In the genomic region with DNA sequence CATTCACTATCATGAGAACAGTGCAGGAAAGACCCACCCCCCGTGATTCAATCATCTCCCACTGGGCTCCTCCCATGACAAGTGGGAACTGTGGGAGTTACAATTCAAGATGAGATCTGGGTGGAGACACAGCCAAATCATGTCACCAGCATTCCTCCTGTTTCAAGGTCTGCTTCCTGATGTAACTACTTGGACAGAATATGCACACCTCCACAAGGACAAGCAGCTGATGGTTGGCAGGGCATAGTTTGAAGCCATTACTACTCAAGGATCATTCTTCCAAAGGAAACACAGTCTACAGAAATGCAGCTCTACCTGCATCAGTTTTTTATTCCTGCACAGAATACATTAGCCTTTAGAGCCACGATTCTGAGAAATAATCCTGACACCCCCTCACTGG, we compare ENCODE assay signal across 22 cellular contexts. TPM values are rescaled to one million over a fixed set of nuclear protein-coding genes. Genes with fewer than 3 reads are reported as not detected.
DNase-seq lines count a peak whose midpoint lies in the region; FAIRE-seq and TF ChIP-seq lines count a peak whose summit lies in the region.
"Had no signal": no experiment of that assay in that cellular context is flagged by ENCODE, and none has a peak within 500 bp of the region (broad histone marks: within the 10 kb centered on the region; RNA-seq: fewer than 3 reads in every experiment).

No MANE protein-coding gene starts in this region.

- H3K27me3 ChIP-seq in GM23248 (replicated peaks; ENCODE audit: insufficient read depth) (no peaks in the 10 kb centered on the region), stomach (no peaks in the 10 kb centered on the region)
- H3K27me3 ChIP-seq: adrenal gland; BLaER1 treated with 17β-estradiol and CSF1 and Interleukin-3, amounts not matched to agents 10 nM and 100 nM had no signal

- H3K27me3 Mint-ChIP-seq in dendritic cell treated with granulocyte-macrophage colony-stimulating factor and Interleukin-4, amounts not matched to agents 40 ng/mL and 50 ng/mL, for 4 days, result no peaks in the 10 kb centered on the region
- H3K27me3 Mint-ChIP-seq in mesothelial cell of epicardium (ENCODE audit: low read depth), result no peaks in the 10 kb centered on the region

- TF ChIP-seq POLR2A in stomach (IDR thresholded peaks at IDR 0.05), result no peak

- H3K9me3 Mint-ChIP-seq in dendritic cell treated with granulocyte-macrophage colony-stimulating factor and Interleukin-4, amounts not matched to agents 40 ng/mL and 50 ng/mL, for 4 days, result no peaks in the 10 kb centered on the region
- peaks cover 10% of the 10 kb centered on the region for H3K9me3 Mint-ChIP-seq in mesothelial cell of epicardium
- H3K9me3 Mint-ChIP-seq: activated T-helper 2 cell treated with anti-CD3 and anti-CD28 coated beads, Interferon-gamma antibody, Interleukin-2, Interleukin-4, amounts not matched to agents 10 μg/mL and 5 μg/mL and 100 μg/mL, durations not matched to agents 14 hours and 24 hours and 36 hours; stimulated activated effector memory CD8-positive, alpha-beta T cell treated with anti-CD3 and anti-CD28 coated beads, Interleukin-12 subunit alpha, Interleukin-12 subunit beta, amount 100 ng/mL, for 72 hours; T-helper 2 cell treated with Interferon-gamma antibody and Interleukin-4, amounts not matched to agents 5 μg/mL and 100 μg/mL, for 36 hours had no signal

- no peaks in the 10 kb centered on the region for H3K79me2 ChIP-seq in GM23248 (ENCODE audit: insufficient read depth)

- H2AFZ ChIP-seq in GM23248, result peak overlapping the region; percentile 23; the same call in 1 of the 2 replicates

- H4K20me1 ChIP-seq in GM23248 (ENCODE audit: insufficient read depth), result no peaks in the 10 kb centered on the region
- H4K20me1 ChIP-seq: BLaER1 treated with 17β-estradiol and CSF1 and Interleukin-3, amounts not matched to agents 10 nM and 100 nM had no signal

- H3K9me3 ChIP-seq in GM23248 (ENCODE audit: low read depth), result no peaks in the 10 kb centered on the region
- H3K9me3 ChIP-seq in stomach, result no peaks in the 10 kb centered on the region
- H3K9me3 ChIP-seq: adrenal gland; BLaER1 treated with 17β-estradiol and CSF1 and Interleukin-3, amounts not matched to agents 10 nM and 100 nM; thoracic aorta had no signal

- no peak for TF ChIP-seq CTCF in mesothelial cell of epicardium (IDR thresholded peaks at IDR 0.05; ENCODE audit: unreplicated experiment)
- no peak for TF ChIP-seq CTCF in stomach (IDR thresholded peaks at IDR 0.05)

- no peaks in the 10 kb centered on the region for H3K9me2 ChIP-seq in GM23248 (ENCODE audit: insufficient read depth)

- peak overlapping the region; percentile 49 for H3K27ac Mint-ChIP-seq in dendritic cell treated with granulocyte-macrophage colony-stimulating factor and Interleukin-4, amounts not matched to agents 40 ng/mL and 50 ng/mL, for 4 days
- H3K27ac Mint-ChIP-seq in mesothelial cell of epicardium, result no peak overlapping the region
- H3K27ac Mint-ChIP-seq: activated T-helper 2 cell treated with anti-CD3 and anti-CD28 coated beads, Interferon-gamma antibody, Interleukin-2, Interleukin-4, amounts not matched to agents 10 μg/mL and 5 μg/mL and 100 μg/mL, durations not matched to agents 14 hours and 24 hours and 36 hours; stimulated activated effector memory CD8-positive, alpha-beta T cell treated with anti-CD3 and anti-CD28 coated beads, Interleukin-12 subunit alpha, Interleukin-12 subunit beta, amount 100 ng/mL, for 72 hours; T-helper 2 cell treated with Interferon-gamma antibody and Interleukin-4, amounts not matched to agents 5 μg/mL and 100 μg/mL, for 36 hours had no signal

- H3F3A ChIP-seq in GM23248 (ENCODE audit: insufficient read depth), result peaks cover 9% of the 10 kb centered on the region

- peak; percentile 45 for DNase-seq in GM23248
- peak; percentile 58 for DNase-seq in RCC 7860 (ENCODE audit: low spot score)
- DNase-seq in renal cortical epithelial cell (ENCODE audit: low read depth), result peak; percentile 54
- no peak for DNase-seq in mesothelial cell of epicardium (ENCODE audit: low spot score in 2 of 2, unreplicated experiment in 2 of 2)
- no peak for DNase-seq in stomach
- no peak for DNase-seq in DMS114 treated with DMSO at 0.1 percent for 48 hours (lab: John Stamatoyannopoulos, UW; ENCODE audit: unreplicated experiment)
- DNase-seq in NCI-H2107 treated with DMSO at 0.1 percent for 48 hours (lab: John Stamatoyannopoulos, UW; ENCODE audit: unreplicated experiment), result no peak
- DNase-seq: activated CD4-positive, alpha-beta T cell treated with anti-CD3 and anti-CD28 coated beads for 1 hour; DMS153; NCI-H1048; NCI-H2029; NCI-H510A; SHP77; stimulated activated CD4-positive, alpha-beta T cell treated with anti-CD3 and anti-CD28 coated beads, Interleukin-15, amount 100 ng/mL, for 24 hours had no signal

- peak overlapping the region; percentile 62 for H3K27ac ChIP-seq in GM23248
- H3K27ac ChIP-seq in stomach, result no peak overlapping the region
- H3K27ac ChIP-seq: thoracic aorta had no signal

- H3K4me1 Mint-ChIP-seq in dendritic cell treated with granulocyte-macrophage colony-stimulating factor and Interleukin-4, amounts not matched to agents 40 ng/mL and 50 ng/mL, for 4 days (ENCODE audit: low read depth), result peaks cover 30% of the 10 kb centered on the region
- H3K4me1 Mint-ChIP-seq in mesothelial cell of epicardium, result peaks cover 5% of the 10 kb centered on the region
- H3K4me1 Mint-ChIP-seq: stimulated activated effector memory CD8-positive, alpha-beta T cell treated with anti-CD3 and anti-CD28 coated beads, Interleukin-12 subunit alpha, Interleukin-12 subunit beta, amount 100 ng/mL, for 72 hours had no signal

- WGBS in GM23248 (ENCODE audit: low coverage in 1 of 2, low lambda C conversion rate in 2 of 2, missing lambda C conversion rate in 2 of 2), 2 experiments, result 79 to 82% methylated on average over 2 of the region's 2 CpGs
- WGBS in stomach, 5 donors, result 61 to 82% (median 81%) methylated on average over 2 of the region's 2 CpGs

- no peak overlapping the region for H3K9ac ChIP-seq in GM23248
- H3K9ac ChIP-seq: BLaER1 treated with 17β-estradiol and CSF1 and Interleukin-3, amounts not matched to agents 10 nM and 100 nM had no signal

- peak overlapping the region; percentile 0 for H3K4me2 ChIP-seq in GM23248 (ENCODE audit: unreplicated experiment)

- H3K36me3 ChIP-seq in GM23248 (ENCODE audit: low read depth) (no peaks in the 10 kb centered on the region), stomach (no peaks in the 10 kb centered on the region)
- H3K36me3 ChIP-seq: adrenal gland; BLaER1 treated with 17β-estradiol and CSF1 and Interleukin-3, amounts not matched to agents 10 nM and 100 nM; thoracic aorta had no signal

- no peak for TF ChIP-seq EP300 in stomach (IDR thresholded peaks at IDR 0.05)

- in situ Hi-C loops in GM23248 (cut with MboI), result no loop called here

- no peak overlapping the region for H3K4me3 ChIP-seq in GM23248
- no peak overlapping the region for H3K4me3 ChIP-seq in stomach
- H3K4me3 ChIP-seq: adrenal gland; BLaER1 treated with 17β-estradiol and CSF1 and Interleukin-3, amounts not matched to agents 10 nM and 100 nM; thoracic aorta had no signal

- peaks cover 15% of the 10 kb centered on the region for H3K4me1 ChIP-seq in GM23248 (ENCODE audit: insufficient read depth)
- no peaks in the 10 kb centered on the region for H3K4me1 ChIP-seq in stomach

- no peaks in the 10 kb centered on the region for H3K36me3 Mint-ChIP-seq in dendritic cell treated with granulocyte-macrophage colony-stimulating factor and Interleukin-4, amounts not matched to agents 40 ng/mL and 50 ng/mL, for 4 days (ENCODE audit: low read depth)
- no peaks in the 10 kb centered on the region for H3K36me3 Mint-ChIP-seq in mesothelial cell of epicardium
- H3K36me3 Mint-ChIP-seq: stimulated activated effector memory CD8-positive, alpha-beta T cell treated with anti-CD3 and anti-CD28 coated beads, Interleukin-12 subunit alpha, Interleukin-12 subunit beta, amount 100 ng/mL, for 72 hours had no signal

- no peak overlapping the region for H3K4me3 Mint-ChIP-seq in dendritic cell treated with granulocyte-macrophage colony-stimulating factor and Interleukin-4, amounts not matched to agents 40 ng/mL and 50 ng/mL, for 4 days
- H3K4me3 Mint-ChIP-seq in mesothelial cell of epicardium, result no peak overlapping the region
- H3K4me3 Mint-ChIP-seq: stimulated activated effector memory CD8-positive, alpha-beta T cell treated with anti-CD3 and anti-CD28 coated beads, Interleukin-12 subunit alpha, Interleukin-12 subunit beta, amount 100 ng/mL, for 72 hours; T-helper 2 cell treated with Interferon-gamma antibody and Interleukin-4, amounts not matched to agents 5 μg/mL and 100 μg/mL, for 36 hours had no signal

- intact Hi-C loops in dendritic cell treated with granulocyte-macrophage colony-stimulating factor and Interleukin-4, amounts not matched to agents 40 ng/mL and 50 ng/mL, for 4 days (cut with micrococcal nuclease), result loop anchor here (2.0 kb wide), 1 partner anchor 30 kb away; no protein-coding TSS in a partner anchor
- intact Hi-C loops in stomach (cut with DNase I; ENCODE audit: low total_unique reads), result no loop called here

- no peak for FAIRE-seq in RCC 7860 (lab: Jason Lieb, UNC)
- FAIRE-seq: frontal cortex had no signal

RNA-seq across cellular contexts. Expression of a gene that starts 28.5 kb away (rescaled TPM):
- 13.8 and 18.2 TPM in 2 replicates for total RNA-seq in GM23248 (2014; rRNA removed; shearing (Covaris generic))
- polyA plus RNA-seq in GM23248 (2016; fragmentation: Nextera tagmentation; extraction: Ambion mirVana) (16.7 and 19.6 TPM in 2 replicates), stomach (1 to 10 TPM; 4.2 to 8.4 (median 5.8) TPM)
- total RNA-seq in renal cortical epithelial cell (31.3 and 80.4 TPM in 2 replicates), mesothelial cell of epicardium (33.6 to 37.6 TPM (median 36.1 TPM) in 3 replicates), stomach (10 to 100 TPM in 2 of 5 donors, 1 to 10 TPM in 2, under 1 TPM in 1; 0.29 to 76.1 (median 7.0) TPM)

RNA-seq across cellular contexts. Expression of a gene that starts 42.6 kb away (rescaled TPM):
- total RNA-seq in GM23248 (2014; rRNA removed; shearing (Covaris generic)), result 34.8 and 35.5 TPM in 2 replicates
- polyA plus RNA-seq in GM23248 (2016; fragmentation: Nextera tagmentation; extraction: Ambion mirVana), result 19.5 and 19.9 TPM in 2 replicates
- 21.5 and 30.2 TPM in 2 replicates for total RNA-seq in renal cortical epithelial cell
- 0.38 to 0.47 TPM (median 0.45 TPM) in 3 replicates for total RNA-seq in mesothelial cell of epicardium
- total RNA-seq in stomach, result 100 to 1,000 TPM in 2 of 5 donors, 10 to 100 TPM in 2, 1 to 10 TPM in 1; 9.8 to 302 (median 85.6) TPM
- 10 to 100 TPM in 1 of 3 donors, 1 to 10 TPM in 2; 7.5 to 18.7 (median 9.8) TPM for polyA plus RNA-seq in stomach

Comparison
In these comparisons a context has a peak if more than half of its experiments do, and no peak if none do; other contexts are left out.
1. DNase-seq: peak in GM23248 (single experiment), RCC 7860 (single experiment) and renal cortical epithelial cell (single experiment); none in mesothelial cell of epicardium (0 of 2), stomach (single experiment), DMS114 treated with DMSO at 0.1 percent for 48 hours (single experiment) and NCI-H2107 treated with DMSO at 0.1 percent for 48 hours (single experiment).